1 cellular context compared by ENCODE assay signal in the genomic region with DNA sequence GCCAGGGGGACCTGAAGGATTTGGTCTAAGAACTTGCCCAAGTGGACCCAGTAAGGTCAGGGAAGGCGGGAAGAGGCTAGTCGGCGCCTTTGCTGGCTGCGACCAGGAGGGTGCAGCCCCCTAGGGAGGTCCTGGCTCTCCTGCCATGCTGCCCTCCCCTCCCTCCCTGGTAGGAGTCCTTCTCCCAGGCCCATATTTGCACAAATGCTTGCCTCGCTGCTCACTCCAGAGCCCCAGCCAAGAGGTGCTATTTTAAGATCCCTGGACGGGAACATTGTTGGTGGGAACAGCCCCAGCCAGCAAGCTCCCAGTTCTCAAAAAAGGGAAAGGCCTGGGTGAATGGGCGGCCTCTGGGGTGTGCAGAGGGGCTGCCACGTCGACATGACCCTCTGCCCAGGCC.
TF ChIP-seq lines count a peak whose summit lies in the region.

No MANE protein-coding gene starts in this region.

TF ChIP-seq in GM23338, 12 proteins besides CTCF, POLR2A, EP300 and RAD21:
- no peak for TF ChIP-seq EZH2 (IDR thresholded peaks at IDR 0.05; ENCODE audit: low read depth, unreplicated experiment)
- no peak for TF ChIP-seq JUNB (IDR thresholded peaks at IDR 0.05; ENCODE audit: unreplicated experiment)
- TF ChIP-seq NANOG (IDR thresholded peaks at IDR 0.05; ENCODE audit: borderline replicate concordance), result no peak
- no peak for TF ChIP-seq EZH2phosphoT487 (IDR thresholded peaks at IDR 0.05; ENCODE audit: unreplicated experiment)
- no peak for TF ChIP-seq STAT1 (IDR thresholded peaks at IDR 0.05; ENCODE audit: unreplicated experiment)
- TF ChIP-seq ZNF114 (CRISPR knock-in tag; IDR thresholded peaks at IDR 0.05), result no peak
- TF ChIP-seq, protein P1, sequence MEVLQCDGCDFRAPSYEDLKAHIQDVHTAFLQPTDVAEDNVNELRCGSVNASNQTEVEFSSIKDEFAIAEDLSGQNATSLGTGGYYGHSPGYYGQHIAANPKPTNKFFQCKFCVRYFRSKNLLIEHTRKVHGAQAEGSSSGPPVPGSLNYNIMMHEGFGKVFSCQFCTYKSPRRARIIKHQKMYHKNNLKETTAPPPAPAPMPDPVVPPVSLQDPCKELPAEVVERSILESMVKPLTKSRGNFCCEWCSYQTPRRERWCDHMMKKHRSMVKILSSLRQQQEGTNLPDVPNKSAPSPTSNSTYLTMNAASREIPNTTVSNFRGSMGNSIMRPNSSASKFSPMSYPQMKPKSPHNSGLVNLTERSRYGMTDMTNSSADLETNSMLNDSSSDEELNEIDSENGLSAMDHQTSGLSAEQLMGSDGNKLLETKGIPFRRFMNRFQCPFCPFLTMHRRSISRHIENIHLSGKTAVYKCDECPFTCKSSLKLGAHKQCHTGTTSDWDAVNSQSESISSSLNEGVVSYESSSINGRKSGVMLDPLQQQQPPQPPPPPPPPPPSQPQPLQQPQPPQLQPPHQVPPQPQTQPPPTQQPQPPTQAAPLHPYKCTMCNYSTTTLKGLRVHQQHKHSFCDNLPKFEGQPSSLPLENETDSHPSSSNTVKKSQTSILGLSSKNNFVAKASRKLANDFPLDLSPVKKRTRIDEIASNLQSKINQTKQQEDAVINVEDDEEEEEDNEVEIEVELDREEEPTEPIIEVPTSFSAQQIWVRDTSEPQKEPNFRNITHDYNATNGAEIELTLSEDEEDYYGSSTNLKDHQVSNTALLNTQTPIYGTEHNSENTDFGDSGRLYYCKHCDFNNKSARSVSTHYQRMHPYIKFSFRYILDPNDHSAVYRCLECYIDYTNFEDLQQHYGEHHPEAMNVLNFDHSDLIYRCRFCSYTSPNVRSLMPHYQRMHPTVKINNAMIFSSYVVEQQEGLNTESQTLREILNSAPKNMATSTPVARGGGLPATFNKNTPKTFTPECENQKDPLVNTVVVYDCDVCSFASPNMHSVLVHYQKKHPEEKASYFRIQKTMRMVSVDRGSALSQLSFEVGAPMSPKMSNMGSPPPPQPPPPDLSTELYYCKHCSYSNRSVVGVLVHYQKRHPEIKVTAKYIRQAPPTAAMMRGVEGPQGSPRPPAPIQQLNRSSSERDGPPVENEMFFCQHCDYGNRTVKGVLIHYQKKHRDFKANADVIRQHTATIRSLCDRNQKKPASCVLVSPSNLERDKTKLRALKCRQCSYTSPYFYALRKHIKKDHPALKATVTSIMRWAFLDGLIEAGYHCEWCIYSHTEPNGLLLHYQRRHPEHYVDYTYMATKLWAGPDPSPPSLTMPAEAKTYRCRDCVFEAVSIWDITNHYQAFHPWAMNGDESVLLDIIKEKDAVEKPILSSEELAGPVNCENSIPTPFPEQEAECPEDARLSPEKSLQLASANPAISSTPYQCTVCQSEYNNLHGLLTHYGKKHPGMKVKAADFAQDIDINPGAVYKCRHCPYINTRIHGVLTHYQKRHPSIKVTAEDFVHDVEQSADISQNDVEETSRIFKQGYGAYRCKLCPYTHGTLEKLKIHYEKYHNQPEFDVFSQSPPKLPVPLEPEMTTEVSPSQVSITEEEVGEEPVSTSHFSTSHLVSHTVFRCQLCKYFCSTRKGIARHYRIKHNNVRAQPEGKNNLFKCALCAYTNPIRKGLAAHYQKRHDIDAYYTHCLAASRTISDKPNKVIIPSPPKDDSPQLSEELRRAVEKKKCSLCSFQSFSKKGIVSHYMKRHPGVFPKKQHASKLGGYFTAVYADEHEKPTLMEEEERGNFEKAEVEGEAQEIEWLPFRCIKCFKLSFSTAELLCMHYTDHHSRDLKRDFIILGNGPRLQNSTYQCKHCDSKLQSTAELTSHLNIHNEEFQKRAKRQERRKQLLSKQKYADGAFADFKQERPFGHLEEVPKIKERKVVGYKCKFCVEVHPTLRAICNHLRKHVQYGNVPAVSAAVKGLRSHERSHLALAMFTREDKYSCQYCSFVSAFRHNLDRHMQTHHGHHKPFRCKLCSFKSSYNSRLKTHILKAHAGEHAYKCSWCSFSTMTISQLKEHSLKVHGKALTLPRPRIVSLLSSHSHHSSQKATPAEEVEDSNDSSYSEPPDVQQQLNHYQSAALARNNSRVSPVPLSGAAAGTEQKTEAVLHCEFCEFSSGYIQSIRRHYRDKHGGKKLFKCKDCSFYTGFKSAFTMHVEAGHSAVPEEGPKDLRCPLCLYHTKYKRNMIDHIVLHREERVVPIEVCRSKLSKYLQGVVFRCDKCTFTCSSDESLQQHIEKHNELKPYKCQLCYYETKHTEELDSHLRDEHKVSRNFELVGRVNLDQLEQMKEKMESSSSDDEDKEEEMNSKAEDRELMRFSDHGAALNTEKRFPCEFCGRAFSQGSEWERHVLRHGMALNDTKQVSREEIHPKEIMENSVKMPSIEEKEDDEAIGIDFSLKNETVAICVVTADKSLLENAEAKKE (CRISPR knock-in tag; IDR thresholded peaks at IDR 0.05), result no peak
- TF ChIP-seq, protein P2, sequence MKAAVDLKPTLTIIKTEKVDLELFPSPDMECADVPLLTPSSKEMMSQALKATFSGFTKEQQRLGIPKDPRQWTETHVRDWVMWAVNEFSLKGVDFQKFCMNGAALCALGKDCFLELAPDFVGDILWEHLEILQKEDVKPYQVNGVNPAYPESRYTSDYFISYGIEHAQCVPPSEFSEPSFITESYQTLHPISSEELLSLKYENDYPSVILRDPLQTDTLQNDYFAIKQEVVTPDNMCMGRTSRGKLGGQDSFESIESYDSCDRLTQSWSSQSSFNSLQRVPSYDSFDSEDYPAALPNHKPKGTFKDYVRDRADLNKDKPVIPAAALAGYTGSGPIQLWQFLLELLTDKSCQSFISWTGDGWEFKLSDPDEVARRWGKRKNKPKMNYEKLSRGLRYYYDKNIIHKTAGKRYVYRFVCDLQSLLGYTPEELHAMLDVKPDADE (IDR thresholded peaks at IDR 0.05), result no peak
- TF ChIP-seq CREB1 (CRISPR knock-in tag; IDR thresholded peaks at IDR 0.05; ENCODE audit: low read depth), result no peak
- TF ChIP-seq POLR2AphosphoS5 (IDR thresholded peaks at IDR 0.05; ENCODE audit: low read depth), result no peak
- TF ChIP-seq, protein P3, sequence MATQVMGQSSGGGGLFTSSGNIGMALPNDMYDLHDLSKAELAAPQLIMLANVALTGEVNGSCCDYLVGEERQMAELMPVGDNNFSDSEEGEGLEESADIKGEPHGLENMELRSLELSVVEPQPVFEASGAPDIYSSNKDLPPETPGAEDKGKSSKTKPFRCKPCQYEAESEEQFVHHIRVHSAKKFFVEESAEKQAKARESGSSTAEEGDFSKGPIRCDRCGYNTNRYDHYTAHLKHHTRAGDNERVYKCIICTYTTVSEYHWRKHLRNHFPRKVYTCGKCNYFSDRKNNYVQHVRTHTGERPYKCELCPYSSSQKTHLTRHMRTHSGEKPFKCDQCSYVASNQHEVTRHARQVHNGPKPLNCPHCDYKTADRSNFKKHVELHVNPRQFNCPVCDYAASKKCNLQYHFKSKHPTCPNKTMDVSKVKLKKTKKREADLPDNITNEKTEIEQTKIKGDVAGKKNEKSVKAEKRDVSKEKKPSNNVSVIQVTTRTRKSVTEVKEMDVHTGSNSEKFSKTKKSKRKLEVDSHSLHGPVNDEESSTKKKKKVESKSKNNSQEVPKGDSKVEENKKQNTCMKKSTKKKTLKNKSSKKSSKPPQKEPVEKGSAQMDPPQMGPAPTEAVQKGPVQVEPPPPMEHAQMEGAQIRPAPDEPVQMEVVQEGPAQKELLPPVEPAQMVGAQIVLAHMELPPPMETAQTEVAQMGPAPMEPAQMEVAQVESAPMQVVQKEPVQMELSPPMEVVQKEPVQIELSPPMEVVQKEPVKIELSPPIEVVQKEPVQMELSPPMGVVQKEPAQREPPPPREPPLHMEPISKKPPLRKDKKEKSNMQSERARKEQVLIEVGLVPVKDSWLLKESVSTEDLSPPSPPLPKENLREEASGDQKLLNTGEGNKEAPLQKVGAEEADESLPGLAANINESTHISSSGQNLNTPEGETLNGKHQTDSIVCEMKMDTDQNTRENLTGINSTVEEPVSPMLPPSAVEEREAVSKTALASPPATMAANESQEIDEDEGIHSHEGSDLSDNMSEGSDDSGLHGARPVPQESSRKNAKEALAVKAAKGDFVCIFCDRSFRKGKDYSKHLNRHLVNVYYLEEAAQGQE (IDR thresholded peaks at IDR 0.05; ENCODE audit: unreplicated experiment), result no peak
- no peak for TF ChIP-seq ZNF331 (CRISPR knock-in tag; IDR thresholded peaks at IDR 0.05; ENCODE audit: low read depth)
TF ChIP-seq in GM23338: peak in this region for 0.
